7 cellular contexts compared by ENCODE assay signal in genomic region chr3:56556908-56557814, GRCh38.
DNase-seq lines count a peak whose midpoint lies in the region; ATAC-seq and TF ChIP-seq lines count a peak whose summit lies in the region.

Gene CCDC66 (plus strand): TSS chr3:56557175. CDS start chr3:56557243, 68 bp downstream.

- in situ Hi-C loops in astrocyte of the cerebellum (cut with HindIII; ENCODE audit: low sequenced_read_pairs), result no loop called here

- peak within 1 kb of the TSS; percentile 99 for H3K4me3 ChIP-seq in astrocyte of the cerebellum (ENCODE audit: low read depth, low read length)

- peak; percentile 80 for TF ChIP-seq CTCF in astrocyte of the cerebellum (IDR thresholded peaks at IDR 0.05; ENCODE audit: low read depth, low read length, missing control alignments)

- peak; percentile 67 for DNase-seq in NCI-H2029 (lab: John Stamatoyannopoulos, UW)
- peak; percentile 90 for DNase-seq in T-helper 22 cell (ENCODE audit: low read depth)
- DNase-seq in astrocyte of the cerebellum (ENCODE audit: low read depth), result peak; percentile 76
- peak; percentile 91 to 93 for DNase-seq in hippocampal formation (lab: John Stamatoyannopoulos, UW)
- peak; percentile 97 for DNase-seq in retina

- peak; percentile 91 for ATAC-seq in GM18508 (IDR thresholded peaks at IDR 0.05; ENCODE audit: insufficient read depth, unreplicated experiment)
- ATAC-seq in HG02981 (IDR thresholded peaks at IDR 0.05; ENCODE audit: unreplicated experiment), result peak; percentile 99

Comparison
In these comparisons a context has a peak if more than half of its experiments do, and no peak if none do; other contexts are left out.
1. Peak in every context shown above with its lines: DNase-seq, ATAC-seq and H3K4me3 ChIP-seq.